ENCODE assay signal across 8 cellular contexts in the genomic region with DNA sequence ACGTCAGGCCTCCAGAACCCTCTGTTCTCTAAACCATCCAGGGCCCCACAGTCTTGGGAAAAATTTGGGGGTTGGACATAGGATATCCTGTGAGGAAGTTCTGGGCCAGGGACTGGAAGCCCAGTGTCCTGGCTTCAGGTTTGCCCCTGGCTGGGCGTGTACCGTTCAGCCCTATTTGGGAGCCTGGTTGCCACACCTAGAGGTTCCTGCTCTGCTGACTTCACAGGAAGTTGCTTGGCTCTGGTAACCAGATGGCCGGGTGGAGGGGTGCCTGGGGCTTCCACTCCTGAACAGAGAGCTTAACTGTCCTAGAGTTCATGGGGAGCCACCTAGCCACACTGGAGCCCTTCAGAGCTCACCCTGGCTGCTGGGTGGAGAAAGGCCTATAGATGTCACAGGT. TPM values are rescaled to one million over a fixed set of nuclear protein-coding genes. Genes with fewer than 3 reads are reported as not detected.
A peak's percentile ranks its signal among the peaks of the same experiment; 100 is the strongest.
DNase-seq lines count a peak whose midpoint lies in the region; ATAC-seq, FAIRE-seq and TF ChIP-seq lines count a peak whose summit lies in the region.

No MANE protein-coding gene starts in this region.

- H3K27ac ChIP-seq in GM12878 (ENCODE audit: control insufficient read depth, insufficient read depth) = peak overlapping the region; percentile 86
- peak overlapping the region; percentile 95 for H3K27ac ChIP-seq in lower lobe of right lung
- H3K27ac ChIP-seq in urinary bladder (ENCODE audit: low read depth) = no peak overlapping the region

- no peaks in the 10 kb centered on the region; the same call in 2 of the 3 replicates for H3K9me3 ChIP-seq in GM12878 (replicated peaks; ENCODE audit: control insufficient read depth, insufficient read depth, low read length)
- H3K9me3 ChIP-seq in lower lobe of right lung = no peaks in the 10 kb centered on the region

- in situ Hi-C loops in KBM-7 (cut with MboI; ENCODE audit: low pct_unique_long_range_greater_than_20kb, low sequenced_read_pairs) = no loop called here
- in situ Hi-C loops in GM12878 (cut with MboI) = no loop called here

- H3K4me2 ChIP-seq in GM12878 (ENCODE audit: control insufficient read depth, insufficient read depth) = peak overlapping the region; percentile 77

- H3K4me3 ChIP-seq in AG09309 (ENCODE audit: control insufficient read depth, low read depth, low read length) (peak overlapping the region; percentile 54), GM12878 (peak overlapping the region; percentile 81), lower lobe of right lung (peak overlapping the region; percentile 75), urinary bladder (ENCODE audit: low read depth, low read length) (peak overlapping the region; percentile 80)

- RAD21 ChIA-PET in GM12878 (lab: Charles Lee; ENCODE audit: unreplicated experiment) = interaction anchor here (1.6 to 2.1 kb wide), 3 partner anchors 13 to 78 kb away, joined by 5 to 9 read pairs (median 5); partner anchors contain the start of gene SLC10A3

- no peak for TF ChIP-seq POLR2A in GM12878 (IDR thresholded peaks at IDR 0.05; ENCODE audit: low read depth, low read length)

- H3K4me1 ChIP-seq in GM12878 (ENCODE audit: control insufficient read depth, insufficient read depth, low read length) (no peaks in the 10 kb centered on the region), lower lobe of right lung (peaks cover 6% of the 10 kb centered on the region), urinary bladder (ENCODE audit: insufficient read depth) (no peaks in the 10 kb centered on the region)

- peak overlapping the region; percentile 29 for H2AFZ ChIP-seq in GM12878 (ENCODE audit: control insufficient read depth, low read depth, low read length)

- H3K27me3 ChIP-seq in GM12878 (replicated peaks in 1 of 2; ENCODE audit: control insufficient read depth in 2 of 2, insufficient read depth in 2 of 2, low read length in 1 of 2) (no peaks in the 10 kb centered on the region), lower lobe of right lung (ENCODE audit: low read depth) (no peaks in the 10 kb centered on the region)

- no TSS peak for BruUV-seq in GM12878 (replicated peaks; lab: Mats Ljungman, UMichigan)

- H3K36me3 ChIP-seq in GM12878 (ENCODE audit: control insufficient read depth in 2 of 2, insufficient read depth in 2 of 2, low read length in 1 of 2) (no peaks in the 10 kb centered on the region), lower lobe of right lung (no peaks in the 10 kb centered on the region), urinary bladder (ENCODE audit: insufficient read depth) (no peaks in the 10 kb centered on the region)

- no peak for TF ChIP-seq CTCF in AG09309 (IDR thresholded peaks at IDR 0.05; ENCODE audit: control insufficient read depth, insufficient read depth, low read depth, low read length, missing control alignments)
- TF ChIP-seq CTCF in GM12878 (IDR thresholded peaks at IDR 0.05 in 2 of 3, conservative IDR thresholded peaks at IDR 0.05 in 1 of 3; ENCODE audit: control insufficient read depth in 2 of 3, extremely low read depth in 1 of 3, insufficient read depth in 1 of 3, low read depth in 3 of 3, low read length in 3 of 3) = no peak
- TF ChIP-seq CTCF in lower lobe of right lung (IDR thresholded peaks at IDR 0.05) = no peak

- DNase-seq in AG09309 (ENCODE audit: low read depth) (no peak), KBM-7 (peak; percentile 62), GM12878 (ENCODE audit: low read depth, low spot score) (no peak), lower lobe of right lung (peak; percentile 56), NCI-H226 (no peak), NCI-H187 treated with DMSO at 0.1 percent for 48 hours (lab: John Stamatoyannopoulos, UW) (no peak)

- CTCF ChIA-PET in GM12878 (lab: Yijun Ruan, JAX) = interaction anchor here (0.9 to 1.0 kb wide), 3 partner anchors 8 to 115 kb away, joined by 3 to 4 read pairs (median 4); no protein-coding TSS in a partner anchor

- 20% methylated on average over 4 of the region's 4 CpGs for WGBS in GM12878 (ENCODE audit: insufficient coverage, insufficient replicate concordance, low lambda C conversion rate, missing lambda C conversion rate)
- 31% methylated on average over 4 of the region's 4 CpGs for WGBS in urinary bladder

- H3K79me2 ChIP-seq in GM12878 (ENCODE audit: control insufficient read depth, insufficient read depth, low read length) = peaks cover 7% of the 10 kb centered on the region

- FAIRE-seq in GM12878 (lab: Jason Lieb, UNC) = no peak

- TF ChIP-seq EP300 in GM12878 (IDR thresholded peaks at IDR 0.05; ENCODE audit: borderline replicate concordance in 1 of 2, control insufficient read depth in 1 of 2, low read depth in 2 of 2, low read length in 2 of 2) = no peak

- no peak for TF ChIP-seq RAD21 in GM12878 (IDR thresholded peaks at IDR 0.05; ENCODE audit: insufficient read depth, low read depth, low read length)

- H4K20me1 ChIP-seq in GM12878 (ENCODE audit: control insufficient read depth, insufficient read depth) = no peaks in the 10 kb centered on the region

- POLR2A ChIA-PET in GM12878 (lab: Charles Lee) = interaction anchor here (0.5 to 4.6 kb wide), 10 partner anchors 9 to 78 kb away, joined by 3 to 32 read pairs (median 4); partner anchors contain the start of genes ATP6AP1 and SLC10A3

- peak; percentile 70 for ATAC-seq in GM12878
- ATAC-seq in lower lobe of right lung = peak in 1 of 2 donors; percentile 29
- ATAC-seq in GM21390 (IDR thresholded peaks at IDR 0.05; ENCODE audit: unreplicated experiment) = no peak

- SMC1A ChIA-PET in GM12878 (lab: Charles Lee; ENCODE audit: uncharacterized antibody, unreplicated experiment) = interaction anchor here (1.2 kb wide), 1 partner anchor 13 kb away, joined by 4 read pairs; no protein-coding TSS in a partner anchor

- intact Hi-C loops in GM12878 (cut with micrococcal nuclease; ENCODE audit: unreplicated experiment) = no loop called here
- intact Hi-C loops in lower lobe of right lung (cut with DNase I) = no loop called here

- peak overlapping the region; percentile 77 for H3K9ac ChIP-seq in GM12878 (ENCODE audit: control insufficient read depth, insufficient read depth, low read length)

RNA-seq across cellular contexts. Expression of gene TAFAZZIN, which starts 1.1 kb away (rescaled TPM):
- 53.3 and 55.8 TPM in 2 replicates for total RNA-seq in GM12878 (2013; cell fraction: nucleolus; rRNA removed)
- total RNA-seq in GM12878 (2014; rRNA removed) (25.3 and 31.3 TPM in 2 replicates), GM12878 (2014; rRNA removed; fragmentation: Illumina TruSeq; extraction: Trizol) (14.2 and 15.3 TPM in 2 replicates), GM12878 (2021) (37.0 and 39.2 TPM in 2 replicates), lower lobe of right lung (47.8 TPM), urinary bladder (13.4 TPM)
- 19.4 TPM for polyA plus RNA-seq in GM12878 (2011; ENCODE audit: low read depth)
- polyA plus RNA-seq in GM12878 (2011; rRNA removed) (15.7 and 20.0 TPM in 2 replicates), GM12878 (2014; fragmentation: Illumina TruSeq; extraction: Trizol) (21.8 and 22.6 TPM in 2 replicates), GM12878 (2014; fragmentation: Nextera tagmentation; extraction: Ambion mirVana) (1 to 10 TPM in 1 of 2 experiments, under 1 TPM in 1; 0.71 to 1.4 TPM), GM12878 (2014; rRNA removed) (43.1 and 50.4 TPM in 2 replicates), GM12878 (2016; fragmentation: Nextera tagmentation; extraction: Ambion mirVana) (10 to 100 TPM; 25.0 to 31.6 TPM), urinary bladder (33.4 TPM)
- polyA plus RNA-seq in GM12878 (2011; cell fraction: cytosol; rRNA removed) = 27.0 and 29.1 TPM in 2 replicates
- 183 and 209 TPM in 2 replicates for polyA plus RNA-seq in GM12878 (2011; cell fraction: nucleus; rRNA removed)
- 30.8 and 43.7 TPM in 2 replicates for polyA plus RNA-seq in GM12878 (2012)
- 9.9 and 12.2 TPM in 2 replicates for polyA minus RNA-seq in GM12878 (2011; rRNA and poly(A)+ RNA removed)
- polyA minus RNA-seq in GM12878 (2011; cell fraction: cytosol; rRNA and poly(A)+ RNA removed) = 9.1 and 10.7 TPM in 2 replicates
- polyA minus RNA-seq in GM12878 (2011; cell fraction: nucleus; rRNA and poly(A)+ RNA removed) = 26.0 and 36.0 TPM in 2 replicates

RNA-seq across cellular contexts. Expression of gene DNASE1L1, which starts 3.4 kb away (rescaled TPM):
- 7.5 and 8.3 TPM in 2 replicates for total RNA-seq in GM12878 (2013; cell fraction: nucleolus; rRNA removed)
- total RNA-seq in GM12878 (2014; rRNA removed) (19.3 and 19.7 TPM in 2 replicates), GM12878 (2014; rRNA removed; fragmentation: Illumina TruSeq; extraction: Trizol) (6.4 and 7.3 TPM in 2 replicates), GM12878 (2021) (13.5 and 14.6 TPM in 2 replicates), lower lobe of right lung (36.1 TPM), urinary bladder (11.9 TPM)
- polyA plus RNA-seq in GM12878 (2011; ENCODE audit: low read depth) = 8.7 TPM
- polyA plus RNA-seq in GM12878 (2011; rRNA removed) (3.1 and 4.4 TPM in 2 replicates), GM12878 (2014; fragmentation: Illumina TruSeq; extraction: Trizol) (4.1 and 6.7 TPM in 2 replicates), GM12878 (2014; fragmentation: Nextera tagmentation; extraction: Ambion mirVana) (under 1 TPM; 0.60 to 0.74 TPM), GM12878 (2014; rRNA removed) (20.0 and 22.7 TPM in 2 replicates), GM12878 (2016; fragmentation: Nextera tagmentation; extraction: Ambion mirVana) (10 to 100 TPM in 1 of 2 experiments, 1 to 10 TPM in 1; 6.9 to 10.9 TPM), urinary bladder (22.3 TPM)
- polyA plus RNA-seq in GM12878 (2011; cell fraction: cytosol; rRNA removed) = 6.2 and 9.1 TPM in 2 replicates
- 9.8 and 11.9 TPM in 2 replicates for polyA plus RNA-seq in GM12878 (2011; cell fraction: nucleus; rRNA removed)
- polyA plus RNA-seq in GM12878 (2012) = 12.7 and 15.6 TPM in 2 replicates
- 3.6 and 4.6 TPM in 2 replicates for polyA minus RNA-seq in GM12878 (2011; rRNA and poly(A)+ RNA removed)
- polyA minus RNA-seq in GM12878 (2011; cell fraction: cytosol; rRNA and poly(A)+ RNA removed) = 1.6 and 3.4 TPM in 2 replicates
- polyA minus RNA-seq in GM12878 (2011; cell fraction: nucleus; rRNA and poly(A)+ RNA removed) = 1.5 and 3.7 TPM in 2 replicates

RNA-seq across cellular contexts. Expression of gene RPL10, which starts 14.3 kb away (rescaled TPM):
- 600 and 614 TPM in 2 replicates for total RNA-seq in GM12878 (2013; cell fraction: nucleolus; rRNA removed)
- total RNA-seq in GM12878 (2014; rRNA removed) = 4,925 and 4,997 TPM in 2 replicates
- 3,759 and 3,772 TPM in 2 replicates for total RNA-seq in GM12878 (2014; rRNA removed; fragmentation: Illumina TruSeq; extraction: Trizol)
- 4,064 and 4,152 TPM in 2 replicates for total RNA-seq in GM12878 (2021)
- polyA plus RNA-seq in GM12878 (2011; ENCODE audit: low read depth) = 5,001 TPM
- 2,618 and 3,504 TPM in 2 replicates for polyA plus RNA-seq in GM12878 (2011; rRNA removed)
- polyA plus RNA-seq in GM12878 (2011; cell fraction: cytosol; rRNA removed) = 4,504 and 6,793 TPM in 2 replicates
- polyA plus RNA-seq in GM12878 (2011; cell fraction: nucleus; rRNA removed) = 1,382 and 2,108 TPM in 2 replicates
- polyA plus RNA-seq in GM12878 (2012) = 6,434 and 6,606 TPM in 2 replicates
- 6,343 and 6,987 TPM in 2 replicates for polyA plus RNA-seq in GM12878 (2014; fragmentation: Illumina TruSeq; extraction: Trizol)
- polyA plus RNA-seq in GM12878 (2014; fragmentation: Nextera tagmentation; extraction: Ambion mirVana) = 1,000 to 10,000 TPM; 5,383 to 7,222 TPM
- 6,238 and 6,871 TPM in 2 replicates for polyA plus RNA-seq in GM12878 (2014; rRNA removed)
- 1,000 to 10,000 TPM; 1,938 to 2,032 TPM for polyA plus RNA-seq in GM12878 (2016; fragmentation: Nextera tagmentation; extraction: Ambion mirVana)
- 1,076 and 2,028 TPM in 2 replicates for polyA minus RNA-seq in GM12878 (2011; rRNA and poly(A)+ RNA removed)
- polyA minus RNA-seq in GM12878 (2011; cell fraction: cytosol; rRNA and poly(A)+ RNA removed) = 767 and 786 TPM in 2 replicates
- polyA minus RNA-seq in GM12878 (2011; cell fraction: nucleus; rRNA and poly(A)+ RNA removed) = 230 and 289 TPM in 2 replicates
- 2,678 TPM for total RNA-seq in lower lobe of right lung
- 3,691 TPM for total RNA-seq in urinary bladder
- 5,631 TPM for polyA plus RNA-seq in urinary bladder

RNA-seq across cellular contexts. Expression of gene ATP6AP1, which starts 16.0 kb away (rescaled TPM):
- 52.6 and 58.2 TPM in 2 replicates for total RNA-seq in GM12878 (2013; cell fraction: nucleolus; rRNA removed)
- total RNA-seq in GM12878 (2014; rRNA removed) = 23.0 and 25.0 TPM in 2 replicates
- 15.3 and 15.8 TPM in 2 replicates for total RNA-seq in GM12878 (2014; rRNA removed; fragmentation: Illumina TruSeq; extraction: Trizol)
- 31.2 and 35.7 TPM in 2 replicates for total RNA-seq in GM12878 (2021)
- polyA plus RNA-seq in GM12878 (2011; ENCODE audit: low read depth) = 24.9 TPM
- polyA plus RNA-seq in GM12878 (2011; rRNA removed) = 20.2 and 39.8 TPM in 2 replicates
- 65.1 and 77.9 TPM in 2 replicates for polyA plus RNA-seq in GM12878 (2011; cell fraction: cytosol; rRNA removed)
- 59.5 and 66.5 TPM in 2 replicates for polyA plus RNA-seq in GM12878 (2011; cell fraction: nucleus; rRNA removed)
- polyA plus RNA-seq in GM12878 (2012) = 33.0 and 40.6 TPM in 2 replicates
- 19.5 and 32.8 TPM in 2 replicates for polyA plus RNA-seq in GM12878 (2014; fragmentation: Illumina TruSeq; extraction: Trizol)
- polyA plus RNA-seq in GM12878 (2014; fragmentation: Nextera tagmentation; extraction: Ambion mirVana) = 1 to 10 TPM; 4.5 to 7.8 TPM
- 44.2 and 45.5 TPM in 2 replicates for polyA plus RNA-seq in GM12878 (2014; rRNA removed)
- 10 to 100 TPM; 56.3 to 56.4 TPM for polyA plus RNA-seq in GM12878 (2016; fragmentation: Nextera tagmentation; extraction: Ambion mirVana)
- 32.0 and 52.5 TPM in 2 replicates for polyA minus RNA-seq in GM12878 (2011; rRNA and poly(A)+ RNA removed)
- 18.3 and 26.7 TPM in 2 replicates for polyA minus RNA-seq in GM12878 (2011; cell fraction: cytosol; rRNA and poly(A)+ RNA removed)
- polyA minus RNA-seq in GM12878 (2011; cell fraction: nucleus; rRNA and poly(A)+ RNA removed) = 11.2 and 13.9 TPM in 2 replicates
- total RNA-seq in lower lobe of right lung = 235 TPM
- 25.5 TPM for total RNA-seq in urinary bladder
- 91.8 TPM for polyA plus RNA-seq in urinary bladder

RNA-seq across cellular contexts. Expression of gene GDI1, which starts 24.5 kb away (rescaled TPM):
- total RNA-seq in GM12878 (2013; cell fraction: nucleolus; rRNA removed) = 91.6 and 109 TPM in 2 replicates
- total RNA-seq in GM12878 (2014; rRNA removed) (46.6 and 59.9 TPM in 2 replicates), GM12878 (2014; rRNA removed; fragmentation: Illumina TruSeq; extraction: Trizol) (22.2 and 22.7 TPM in 2 replicates), GM12878 (2021) (57.9 and 61.3 TPM in 2 replicates), lower lobe of right lung (111 TPM), urinary bladder (33.0 TPM)
- polyA plus RNA-seq in GM12878 (2011; ENCODE audit: low read depth) = 57.8 TPM
- polyA plus RNA-seq in GM12878 (2011; rRNA removed) (48.1 and 102 TPM in 2 replicates), GM12878 (2014; fragmentation: Illumina TruSeq; extraction: Trizol) (45.1 and 64.1 TPM in 2 replicates), GM12878 (2014; fragmentation: Nextera tagmentation; extraction: Ambion mirVana) (1 to 10 TPM in 1 of 2 experiments, under 1 TPM in 1; 0.92 to 4.3 TPM), GM12878 (2014; rRNA removed) (82.1 and 101 TPM in 2 replicates), GM12878 (2016; fragmentation: Nextera tagmentation; extraction: Ambion mirVana) (10 to 100 TPM; 34.5 to 39.3 TPM), urinary bladder (138 TPM)
- 113 and 125 TPM in 2 replicates for polyA plus RNA-seq in GM12878 (2011; cell fraction: cytosol; rRNA removed)
- 509 and 553 TPM in 2 replicates for polyA plus RNA-seq in GM12878 (2011; cell fraction: nucleus; rRNA removed)
- 87.7 and 105 TPM in 2 replicates for polyA plus RNA-seq in GM12878 (2012)
- 45.4 and 61.3 TPM in 2 replicates for polyA minus RNA-seq in GM12878 (2011; rRNA and poly(A)+ RNA removed)
- 28.1 and 28.3 TPM in 2 replicates for polyA minus RNA-seq in GM12878 (2011; cell fraction: cytosol; rRNA and poly(A)+ RNA removed)
- polyA minus RNA-seq in GM12878 (2011; cell fraction: nucleus; rRNA and poly(A)+ RNA removed) = 51.5 and 71.2 TPM in 2 replicates

Comparison
In these comparisons a context has a peak if more than half of its experiments do, and no peak if none do; other contexts are left out.
1. DNase-seq: peak in KBM-7 (single experiment) and lower lobe of right lung (single experiment); none in AG09309 (single experiment), GM12878 (single experiment), NCI-H226 (single experiment) and NCI-H187 treated with DMSO at 0.1 percent for 48 hours (single experiment).
2. Peak in every context shown above with its lines, with median percentiles within 50 percentile points of each other: H3K4me3 ChIP-seq.